Comparison of ENCODE assay signal across 27 cellular contexts in the genomic region with DNA sequence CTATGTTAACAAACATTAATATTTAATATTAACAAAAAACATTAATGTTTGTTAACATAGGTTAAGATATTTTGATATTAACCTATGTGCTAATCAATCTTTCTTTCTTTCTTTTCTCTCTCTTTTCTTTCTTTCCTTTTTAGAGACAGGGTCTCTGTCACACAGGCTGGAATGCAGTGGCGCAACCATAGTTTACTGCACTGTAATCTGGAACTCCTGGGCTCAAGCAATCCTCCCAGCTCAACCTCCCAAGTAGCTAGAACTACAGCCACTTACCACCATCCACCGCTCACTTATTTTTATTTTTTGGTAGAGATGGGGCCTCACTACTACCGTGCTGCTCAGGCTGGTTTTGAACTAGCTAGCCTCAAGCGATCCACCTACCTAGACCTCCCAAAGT. TPM values are rescaled to one million over a fixed set of nuclear protein-coding genes. Genes with fewer than 3 reads are reported as not detected.
DNase-seq lines count a peak whose midpoint lies in the region; ATAC-seq, FAIRE-seq and TF ChIP-seq lines count a peak whose summit lies in the region.
"Had no signal": no experiment of that assay in that cellular context is flagged by ENCODE, and none has a peak within 500 bp of the region (broad histone marks: within the 10 kb centered on the region; RNA-seq: fewer than 3 reads in every experiment).

No MANE protein-coding gene starts in this region.

- no peak for FAIRE-seq in H1 (lab: Jason Lieb, UNC)
- FAIRE-seq: GM12891 had no signal

- no peaks in the 10 kb centered on the region for H3K36me3 Mint-ChIP-seq in WTC11
- H3K36me3 Mint-ChIP-seq in CD4-positive, alpha-beta memory T cell, result peaks cover 13 to 14% of the 10 kb centered on the region in 2 donors

- CTCF ChIA-PET in IMR-90 (lab: Yijun Ruan, JAX) (interaction anchor here (1.1 kb wide), 1 partner anchor 11 kb away, joined by 3 read pairs; no protein-coding TSS in a partner anchor), WTC11 (lab: Charles Lee) (interaction anchor here (0.6 kb wide), 1 partner anchor 342 kb away, joined by 3 read pairs; no protein-coding TSS in a partner anchor), H1 (lab: Charles Lee; ENCODE audit: partially characterized antibody) (interaction anchor here (0.6 to 1.2 kb wide), 5 partner anchors 8 to 235 kb away, joined by 3 to 4 read pairs (median 3); no protein-coding TSS in a partner anchor)
- CTCF ChIA-PET in CD4-positive, alpha-beta memory T cell (lab: Charles Lee; ENCODE audit: partially characterized antibody), result no interaction called here

- POLR2A ChIA-PET in IMR-90 (lab: Charles Lee; ENCODE audit: unreplicated experiment) (no interaction called here), WTC11 (lab: Charles Lee) (no interaction called here), H1 (lab: Charles Lee; ENCODE audit: partially characterized antibody) (interaction anchor here (1.4 kb wide), 1 partner anchor 12 kb away, joined by 9 read pairs; a partner anchor contains a TSS)
- POLR2A ChIA-PET in CD4-positive, alpha-beta memory T cell (lab: Charles Lee; ENCODE audit: partially characterized antibody), result no interaction called here

- no TSS peak for BruUV-seq in IMR-90 (replicated peaks; lab: Mats Ljungman, UMichigan)

- H3K79me2 ChIP-seq in H1 (ENCODE audit: control insufficient read depth in 1 of 2, insufficient read depth in 2 of 2, low read length in 2 of 2) (peaks cover 3 to 88% of the 10 kb centered on the region in 2 experiments; a peak in 3 of 4 replicates), trophoblast cell (ENCODE audit: control insufficient read depth, insufficient read depth, low read length, poor library complexity) (peaks cover 7% of the 10 kb centered on the region)

- TF ChIP-seq CTCF in IMR-90 (conservative IDR thresholded peaks at IDR 0.05; ENCODE audit: low read depth, low read length) (no peak), WTC11 (IDR thresholded peaks at IDR 0.05) (no peak), H1 (IDR thresholded peaks at IDR 0.05; ENCODE audit: control extremely low read depth in 1 of 3, insufficient read depth in 1 of 3, low read depth in 1 of 3, low read length in 3 of 3) (no peak)

- H3K9me3 ChIP-seq in IMR-90 (ENCODE audit: control insufficient read depth, insufficient read depth, low read length) (no peaks in the 10 kb centered on the region), H1 (ENCODE audit: insufficient read depth in 2 of 2, low read depth in 1 of 2, low read length in 1 of 2) (no peaks in the 10 kb centered on the region), trophoblast cell (ENCODE audit: insufficient read depth, low read depth, low read length) (no peaks in the 10 kb centered on the region)
- no peaks in the 10 kb centered on the region for H3K9me3 ChIP-seq in CD4-positive, alpha-beta memory T cell (ENCODE audit: control insufficient read depth in 1 of 2, low read length in 2 of 2)
- H3K9me3 ChIP-seq: BLaER1 treated with 17β-estradiol and CSF1 and Interleukin-3, amounts not matched to agents 10 nM and 100 nM; upper lobe of right lung had no signal

- in situ Hi-C loops in IMR-90 (cut with MboI; ENCODE audit: low sequenced_read_pairs), result no loop called here

- H3K27ac ChIP-seq in IMR-90 (ENCODE audit: insufficient read depth, low read length) (no peak overlapping the region), H1 (ENCODE audit: low read depth, low read length) (no peak overlapping the region), trophoblast cell (ENCODE audit: low read depth, low read length) (no peak overlapping the region)
- no peak overlapping the region for H3K27ac ChIP-seq in CD4-positive, alpha-beta memory T cell (ENCODE audit: low read depth, low read length)
- H3K27ac ChIP-seq: BLaER1 treated with 17β-estradiol and CSF1 and Interleukin-3, amounts not matched to agents 10 nM and 100 nM; upper lobe of right lung had no signal

- peak overlapping the region in 1 of 2 experiments; percentile 12; a peak in 1 of 4 replicates for H4K8ac ChIP-seq in IMR-90 (ENCODE audit: low read depth in 2 of 2, low read length in 2 of 2)
- H4K8ac ChIP-seq in H1 (ENCODE audit: extremely low read depth, insufficient read depth, low read length), result no peak overlapping the region; the same call in 1 of the 2 replicates
- no peak overlapping the region for H4K8ac ChIP-seq in trophoblast cell (ENCODE audit: low read depth, low read length)

- no peak overlapping the region for H3K18ac ChIP-seq in IMR-90 (ENCODE audit: low read depth, low read length)
- no peak overlapping the region for H3K18ac ChIP-seq in H1 (ENCODE audit: extremely low read depth, low read length)
- no peak overlapping the region for H3K18ac ChIP-seq in trophoblast cell (ENCODE audit: low read length)

- no peak overlapping the region for H2AK5ac ChIP-seq in IMR-90 (ENCODE audit: low read depth, low read length)
- no peak overlapping the region for H2AK5ac ChIP-seq in H1 (ENCODE audit: low read depth, low read length)
- H2AK5ac ChIP-seq in trophoblast cell (ENCODE audit: low read length), result no peak overlapping the region

- H3K23ac ChIP-seq in IMR-90 (ENCODE audit: low read depth, low read length) (no peak overlapping the region), H1 (ENCODE audit: insufficient read length) (no peak overlapping the region), trophoblast cell (ENCODE audit: low read length) (no peak overlapping the region)

- no peak overlapping the region for H3K4me3 Mint-ChIP-seq in WTC11
- peak overlapping the region in 3 of 8 donors; percentile 4 to 52 (median 22) for H3K4me3 Mint-ChIP-seq in CD4-positive, alpha-beta memory T cell
- H3K4me3 Mint-ChIP-seq: activated CD4-positive, alpha-beta T cell treated with anti-CD3 and anti-CD28 coated beads, Interleukin-2, amount 10 ng/mL, durations not matched to agents 24 days and 14 days; dendritic cell treated with granulocyte-macrophage colony-stimulating factor and Interleukin-4, amounts not matched to agents 40 ng/mL and 50 ng/mL, for 4 days; endodermal cell; stimulated activated effector memory CD8-positive, alpha-beta T cell treated with anti-CD3 and anti-CD28 coated beads, Interleukin-12 subunit alpha, Interleukin-12 subunit beta, amount 100 ng/mL, for 72 hours had no signal

- dilution Hi-C loops in IMR-90 (cut with HindIII; ENCODE audit: low sequenced_read_pairs, unreplicated experiment), result no loop called here

- no peaks in the 10 kb centered on the region for H3K23me2 ChIP-seq in H1 (ENCODE audit: low read depth, low read length)

- H3K4me1 ChIP-seq in IMR-90 (ENCODE audit: control insufficient read depth, insufficient read depth, low read length) (peaks cover 9% of the 10 kb centered on the region), H1 (replicated peaks in 1 of 4; ENCODE audit: control insufficient read depth in 3 of 4, insufficient read depth in 4 of 4, low read length in 3 of 4) (no peaks in the 10 kb centered on the region; a peak in 1 of 7 replicates), trophoblast cell (ENCODE audit: control insufficient read depth in 1 of 2, insufficient read depth in 2 of 2, low read length in 2 of 2) (peaks cover 7 to 13% of the 10 kb centered on the region in 2 experiments)
- H3K4me1 ChIP-seq in CD4-positive, alpha-beta memory T cell (ENCODE audit: insufficient read depth, low read length), result peaks cover 43% of the 10 kb centered on the region

- H4K20me1 ChIP-seq in IMR-90 (ENCODE audit: insufficient read depth, low read length) (peaks cover 36% of the 10 kb centered on the region), H1 (replicated peaks in 1 of 2; ENCODE audit: control insufficient read depth in 1 of 2, insufficient read depth in 2 of 2, low read length in 2 of 2) (peaks cover 5 to 6% of the 10 kb centered on the region in 2 experiments)

- H3K56ac ChIP-seq in IMR-90 (ENCODE audit: extremely low read depth, insufficient read depth, low read length) (no peak overlapping the region), H1 (replicated peaks; ENCODE audit: insufficient read length, low read depth, low read length) (no peak overlapping the region)

- intact Hi-C loops in IMR-90 (cut with micrococcal nuclease), result no loop called here
- intact Hi-C loops in CD4-positive, alpha-beta memory T cell (cut with micrococcal nuclease), result no loop called here

- H4K5ac ChIP-seq in IMR-90 (ENCODE audit: low read depth, low read length) (no peak overlapping the region), H1 (ENCODE audit: insufficient read length, low read depth, low read length) (no peak overlapping the region)

- H2AFZ ChIP-seq in IMR-90 (replicated peaks; ENCODE audit: low read length, poor library complexity), result no peak overlapping the region
- no peak overlapping the region for H2AFZ ChIP-seq in H1 (ENCODE audit: low read length)
- H2AFZ ChIP-seq in trophoblast cell (ENCODE audit: insufficient read depth, low read length, poor library complexity), result no peak overlapping the region

- H2BK120ac ChIP-seq in IMR-90 (ENCODE audit: low read depth, low read length), result no peak overlapping the region
- no peak overlapping the region for H2BK120ac ChIP-seq in H1 (replicated peaks; ENCODE audit: low read depth, low read length)
- no peak overlapping the region for H2BK120ac ChIP-seq in trophoblast cell (ENCODE audit: insufficient read depth, low read length, poor library complexity)

- no peak for DNase-seq in IMR-90
- DNase-seq in WTC11 (ENCODE audit: low spot score), result no peak
- DNase-seq in H1 (ENCODE audit: low read depth in 1 of 2, low spot score in 2 of 2), result no peak
- peak; percentile 51 to 64 for DNase-seq in trophoblast cell
- no peak for DNase-seq in H4 (ENCODE audit: low spot score)
- DNase-seq in SW 1271 (lab: John Stamatoyannopoulos, UW), result no peak
- no peak for DNase-seq in CD4-positive, alpha-beta memory T cell
- DNase-seq in SK-N-DZ (ENCODE audit: low spot score), result no peak
- DNase-seq: activated CD4-positive, alpha-beta T cell treated with anti-CD3 and anti-CD28 coated beads, Interleukin-2, amount 10 ng/mL, durations not matched to agents 24 days and 14 days; activated effector memory CD4-positive, alpha-beta T cell treated with Interleukin-2 at 50 U/mL for 16 hours; aorta; endodermal cell; glutamatergic neuron; midbrain; naive thymus-derived CD4-positive, alpha-beta T cell; NCI-H1417 treated with DMSO at 0.1 percent for 48 hours; NCI-H2081; NCI-H2227 treated with DMSO at 0.1 percent for 48 hours; NCI-H526; NK-92 treated with Interleukin-12 subunit alpha and Interleukin-12 subunit beta, amount 100 ng/mL, for 24 hours; T1000; upper lobe of right lung had no signal

- H4K12ac ChIP-seq in trophoblast cell (ENCODE audit: low read depth, low read length), result no peak overlapping the region

- no peak overlapping the region for H2BK12ac ChIP-seq in H1 (ENCODE audit: low read depth, low read length)
- H2BK12ac ChIP-seq in trophoblast cell (ENCODE audit: low read length), result no peak overlapping the region

- peaks cover 14 to 31% of the 10 kb centered on the region in 2 experiments for H3K79me1 ChIP-seq in IMR-90 (ENCODE audit: low read depth in 1 of 2, low read length in 2 of 2)
- H3K79me1 ChIP-seq in H1 (ENCODE audit: low read depth, low read length), result no peaks in the 10 kb centered on the region; the same call in none of the 2 replicates
- peaks cover 3% of the 10 kb centered on the region for H3K79me1 ChIP-seq in trophoblast cell (ENCODE audit: low read length)

- H3K9ac ChIP-seq in IMR-90 (ENCODE audit: low read depth, low read length) (no peak overlapping the region), H1 (replicated peaks in 1 of 4; ENCODE audit: extremely low read depth in 1 of 4, low read depth in 3 of 4, low read length in 3 of 4) (no peak overlapping the region), trophoblast cell (ENCODE audit: low read length) (no peak overlapping the region)
- H3K9ac ChIP-seq: BLaER1 treated with 17β-estradiol and CSF1 and Interleukin-3, amounts not matched to agents 10 nM and 100 nM had no signal

- no peak overlapping the region; the same call in 1 of the 2 replicates for H3K14ac ChIP-seq in IMR-90 (replicated peaks; ENCODE audit: low read depth, low read length)
- H3K14ac ChIP-seq in H1 (ENCODE audit: insufficient read length), result no peak overlapping the region
- H3K14ac ChIP-seq in trophoblast cell (ENCODE audit: low read length), result no peak overlapping the region

- peaks cover 26% of the 10 kb centered on the region for H3K4me1 Mint-ChIP-seq in WTC11
- H3K4me1 Mint-ChIP-seq in CD4-positive, alpha-beta memory T cell, result peaks cover 47 to 80% (median 66%) of the 10 kb centered on the region in 4 donors

- ATAC-seq in IMR-90 (ENCODE audit: low read depth) (peak; percentile 53), WTC11 (0 out of 2 replicates have a peak, but pooled peaks have one; percentile 18)
- ATAC-seq: naive thymus-derived CD4-positive, alpha-beta T cell; stimulated activated effector memory CD8-positive, alpha-beta T cell treated with anti-CD3 and anti-CD28 coated beads, Interleukin-12 subunit alpha, Interleukin-12 subunit beta, amount 100 ng/mL, for 72 hours; upper lobe of right lung had no signal

- H3K4me2 ChIP-seq in IMR-90 (ENCODE audit: low read depth, low read length) (no peak overlapping the region), H1 (ENCODE audit: insufficient read depth in 1 of 2, low read depth in 2 of 2, low read length in 2 of 2) (no peak overlapping the region), trophoblast cell (ENCODE audit: low read length) (no peak overlapping the region)

- WGBS in IMR-90 (ENCODE audit: extremely low coverage in 2 of 2, insufficient read length in 1 of 2), 2 experiments, result no CpG with 5 or more reads among the region's 4 CpGs
- WGBS in H1 (ENCODE audit: extremely low coverage in 1 of 2, insufficient coverage in 1 of 2, insufficient read length in 1 of 2, insufficient replicate concordance in 2 of 2, low coverage in 1 of 2, low lambda C conversion rate in 2 of 2, missing lambda C conversion rate in 1 of 2), 2 experiments, result 89% methylated on average over 4 of the region's 4 CpGs; no CpG with 5 or more reads in 1 of the 2 experiments
- no CpG with 5 or more reads among the region's 4 CpGs for WGBS in trophoblast cell (ENCODE audit: extremely low coverage, insufficient coverage, insufficient read length)

- H3K4me3 ChIP-seq in IMR-90 (ENCODE audit: insufficient read depth, low read depth, low read length) (no peak overlapping the region), H1 (ENCODE audit: extremely low read depth in 1 of 4, insufficient read depth in 2 of 4, low read depth in 3 of 4, low read length in 4 of 4) (no peak overlapping the region), trophoblast cell (ENCODE audit: low read depth, low read length) (no peak overlapping the region)
- no peak overlapping the region for H3K4me3 ChIP-seq in CD4-positive, alpha-beta memory T cell (ENCODE audit: low read length in 2 of 2)
- H3K4me3 ChIP-seq: BLaER1 treated with 17β-estradiol and CSF1 and Interleukin-3, amounts not matched to agents 10 nM and 100 nM; upper lobe of right lung had no signal

- no peak overlapping the region for H4K91ac ChIP-seq in IMR-90 (ENCODE audit: insufficient read depth, low read depth, low read length)
- no peak overlapping the region for H4K91ac ChIP-seq in H1 (replicated peaks; ENCODE audit: insufficient read length, low read length)
- peak overlapping the region; percentile 43 for H4K91ac ChIP-seq in trophoblast cell (ENCODE audit: low read depth, low read length)

- H3K27me3 ChIP-seq in IMR-90 (ENCODE audit: control insufficient read depth, insufficient read depth, low read length) (no peaks in the 10 kb centered on the region), H1 (replicated peaks in 1 of 4; ENCODE audit: control insufficient read depth in 3 of 4, extremely low read depth in 1 of 4, insufficient read depth in 3 of 4, low read length in 3 of 4) (no peaks in the 10 kb centered on the region), trophoblast cell (ENCODE audit: insufficient read depth, low read length) (no peaks in the 10 kb centered on the region)
- H3K27me3 ChIP-seq in CD4-positive, alpha-beta memory T cell (ENCODE audit: insufficient read depth, low read length), result no peaks in the 10 kb centered on the region
- H3K27me3 ChIP-seq: BLaER1 treated with 17β-estradiol and CSF1 and Interleukin-3, amounts not matched to agents 10 nM and 100 nM; upper lobe of right lung had no signal

- no peaks in the 10 kb centered on the region for H3K27me3 Mint-ChIP-seq in WTC11 (ENCODE audit: low read depth)
- no peaks in the 10 kb centered on the region for H3K27me3 Mint-ChIP-seq in CD4-positive, alpha-beta memory T cell
- H3K27me3 Mint-ChIP-seq: activated CD4-positive, alpha-beta T cell treated with anti-CD3 and anti-CD28 coated beads, Interleukin-2, amount 10 ng/mL, durations not matched to agents 24 days and 14 days; dendritic cell treated with granulocyte-macrophage colony-stimulating factor and Interleukin-4, amounts not matched to agents 40 ng/mL and 50 ng/mL, for 4 days; naive thymus-derived CD4-positive, alpha-beta T cell had no signal

- H2BK5ac ChIP-seq in IMR-90 (ENCODE audit: low read depth, low read length, poor library complexity, severe bottlenecking) (no peak overlapping the region), H1 (ENCODE audit: low read depth, low read length) (no peak overlapping the region), trophoblast cell (ENCODE audit: low read depth, low read length, poor library complexity) (no peak overlapping the region)

- peak overlapping the region; percentile 75 for H3K27ac Mint-ChIP-seq in WTC11
- peak overlapping the region in 2 of 7 donors; percentile 11 to 51 for H3K27ac Mint-ChIP-seq in CD4-positive, alpha-beta memory T cell
- H3K27ac Mint-ChIP-seq: activated CD4-positive, alpha-beta T cell treated with anti-CD3 and anti-CD28 coated beads, Interleukin-2, amount 10 ng/mL, durations not matched to agents 24 days and 14 days; activated naive CD4-positive, alpha-beta T cell treated with anti-CD3 and anti-CD28 coated beads, Interleukin-2, amount 50 U/mL, for 72 hours; dendritic cell treated with granulocyte-macrophage colony-stimulating factor and Interleukin-4, amounts not matched to agents 40 ng/mL and 50 ng/mL, for 4 days; endodermal cell; naive thymus-derived CD4-positive, alpha-beta T cell; stimulated activated effector memory CD8-positive, alpha-beta T cell treated with anti-CD3 and anti-CD28 coated beads, Interleukin-12 subunit alpha, Interleukin-12 subunit beta, amount 100 ng/mL, for 72 hours had no signal

- H3K4ac ChIP-seq in IMR-90 (ENCODE audit: low read depth, low read length) (no peak overlapping the region), H1 (replicated peaks; ENCODE audit: insufficient read length, low read depth, low read length) (no peak overlapping the region), trophoblast cell (ENCODE audit: low read depth, low read length) (peak overlapping the region; percentile 52)

- TF ChIP-seq POLR2A in IMR-90 (IDR thresholded peaks at IDR 0.05; ENCODE audit: low read depth, low read length), result no peak
- no peak for TF ChIP-seq POLR2A in H1 (IDR thresholded peaks at IDR 0.05; ENCODE audit: control extremely low read depth in 1 of 2, low read depth in 2 of 2, low read length in 2 of 2)

- H2BK15ac ChIP-seq in IMR-90 (ENCODE audit: low read depth, low read length), result no peak overlapping the region
- no peak overlapping the region for H2BK15ac ChIP-seq in H1 (ENCODE audit: low read length)

- H2BK20ac ChIP-seq in IMR-90 (ENCODE audit: low read depth, low read length) (no peak overlapping the region), H1 (ENCODE audit: low read length) (no peak overlapping the region)

- TF ChIP-seq EP300 in H1 (IDR thresholded peaks at IDR 0.05; ENCODE audit: borderline replicate concordance in 1 of 2, low read depth in 2 of 2, low read length in 2 of 2), result no peak

- H3K36me3 ChIP-seq in IMR-90 (ENCODE audit: control insufficient read depth, insufficient read depth, low read length) (no peaks in the 10 kb centered on the region; the same call in 1 of the 2 replicates), H1 (ENCODE audit: control insufficient read depth in 2 of 4, insufficient read depth in 4 of 4, low read length in 3 of 4) (no peaks in the 10 kb centered on the region), trophoblast cell (ENCODE audit: control insufficient read depth in 1 of 2, insufficient read depth in 2 of 2, low read length in 2 of 2) (no peaks in the 10 kb centered on the region)
- H3K36me3 ChIP-seq in CD4-positive, alpha-beta memory T cell (ENCODE audit: insufficient read depth, low read length), result no peaks in the 10 kb centered on the region
- H3K36me3 ChIP-seq: upper lobe of right lung had no signal

- no peaks in the 10 kb centered on the region for H3K9me1 ChIP-seq in IMR-90 (ENCODE audit: insufficient read depth, low read length)

- TF ChIP-seq RAD21 in IMR-90 (IDR thresholded peaks at IDR 0.05; ENCODE audit: low read length) (no peak), H1 (IDR thresholded peaks at IDR 0.05 in 1 of 2, conservative IDR thresholded peaks at IDR 0.05 in 1 of 2; ENCODE audit: low read depth in 2 of 2, low read length in 2 of 2) (no peak)

- no peak overlapping the region for H2AK9ac ChIP-seq in IMR-90 (replicated peaks; ENCODE audit: low read depth, low read length, poor library complexity)

- H3K9me3 Mint-ChIP-seq in WTC11, result peaks cover 4% of the 10 kb centered on the region; the same call in 1 of the 2 replicates
- peaks cover 0 to 8% (median 0%) of the 10 kb centered on the region in 8 donors for H3K9me3 Mint-ChIP-seq in CD4-positive, alpha-beta memory T cell
- H3K9me3 Mint-ChIP-seq: activated CD4-positive, alpha-beta T cell treated with anti-CD3 and anti-CD28 coated beads, Interleukin-2, amount 10 ng/mL, durations not matched to agents 24 days and 14 days; activated naive CD4-positive, alpha-beta T cell treated with anti-CD3 and anti-CD28 coated beads, Interleukin-2, amount 50 U/mL, for 72 hours; dendritic cell treated with granulocyte-macrophage colony-stimulating factor and Interleukin-4, amounts not matched to agents 40 ng/mL and 50 ng/mL, for 4 days; endodermal cell; stimulated activated effector memory CD8-positive, alpha-beta T cell treated with anti-CD3 and anti-CD28 coated beads, Interleukin-12 subunit alpha, Interleukin-12 subunit beta, amount 100 ng/mL, for 72 hours had no signal

RNA-seq across cellular contexts. Expression of a gene that starts 13.2 kb away (rescaled TPM):
- total RNA-seq in IMR-90 (2012; rRNA removed), result 8.2 and 17.2 TPM in 2 replicates
- 7.5 and 9.1 TPM in 2 replicates for polyA plus RNA-seq in IMR-90 (2012; rRNA removed)
- polyA plus RNA-seq in IMR-90 (2012; cell fraction: cytosol; rRNA removed), result 4.5 and 6.9 TPM in 2 replicates
- 18.6 and 18.8 TPM in 2 replicates for polyA plus RNA-seq in IMR-90 (2012; cell fraction: nucleus; rRNA removed; ENCODE audit: low replicate concordance)
- total RNA-seq in WTC11 (2021), result 26.4 to 34.4 TPM (median 29.6 TPM) in 3 replicates
- 32.1 and 32.6 TPM in 2 replicates for total RNA-seq in H1 (2021; fragmentation: NEBNext Ultra II Directional; extraction: Animal tissue kit (Norgen Biotek cat#: 25700))
- polyA plus RNA-seq in H1 (2011; rRNA removed), result 18.3 and 19.9 TPM in 2 replicates
- polyA plus RNA-seq in H1 (2011; cell fraction: cytosol; rRNA removed), result 12.0 TPM
- polyA plus RNA-seq in H1 (2011; cell fraction: nucleus; rRNA removed), result 29.2 TPM
- polyA plus RNA-seq in H1 (2012, experiment 1 of 2), result 15.5 to 19.3 TPM (median 18.7 TPM) in 4 replicates
- polyA plus RNA-seq in H1 (2012, experiment 2 of 2), result 6.3 TPM
- 10.8 TPM for polyA plus RNA-seq in H1 (2013, experiment 1 of 2)
- polyA plus RNA-seq in H1 (2013, experiment 2 of 2), result 10.3 TPM
- polyA minus RNA-seq in H1 (2011; rRNA and poly(A)+ RNA removed), result 20.9 and 24.9 TPM in 2 replicates
- 19.3 TPM for polyA minus RNA-seq in H1 (2011; cell fraction: cytosol; rRNA and poly(A)+ RNA removed)
- 42.0 TPM for polyA minus RNA-seq in H1 (2011; cell fraction: nucleus; rRNA and poly(A)+ RNA removed)
- polyA plus RNA-seq in trophoblast cell (2013), result 15.6 and 16.7 TPM in 2 replicates
- 7.7 and 7.8 TPM in 2 replicates for total RNA-seq in H4 (2014; rRNA removed; shearing (Covaris generic))
- total RNA-seq in CD4-positive, alpha-beta memory T cell, result 10 to 100 TPM; 88.4 to 97.5 TPM
- polyA plus RNA-seq in CD4-positive, alpha-beta memory T cell, result 10 to 100 TPM in 1 of 2 donors, 1 to 10 TPM in 1; 9.7 to 36.7 TPM
- 3.9 and 4.0 TPM in 2 replicates for polyA plus RNA-seq in SK-N-DZ (2014; cell fraction: cytosol; rRNA removed)
- polyA plus RNA-seq in SK-N-DZ (2014; cell fraction: nucleus; rRNA removed), result 6.9 and 20.1 TPM in 2 replicates

RNA-seq across cellular contexts. Expression of a gene that starts 59.1 kb away (rescaled TPM):
- total RNA-seq in IMR-90 (2012; rRNA removed) (213 and 280 TPM in 2 replicates), WTC11 (2021) (132 to 138 TPM (median 133 TPM) in 3 replicates)
- polyA plus RNA-seq in IMR-90 (2012; rRNA removed) (24.2 and 29.8 TPM in 2 replicates), H1 (2011; rRNA removed) (26.2 and 38.2 TPM in 2 replicates)
- 10.3 and 25.1 TPM in 2 replicates for polyA plus RNA-seq in IMR-90 (2012; cell fraction: cytosol; rRNA removed)
- 7.3 and 18.9 TPM in 2 replicates for polyA plus RNA-seq in IMR-90 (2012; cell fraction: nucleus; rRNA removed; ENCODE audit: low replicate concordance)
- total RNA-seq in H1 (2021; fragmentation: NEBNext Ultra II Directional; extraction: Animal tissue kit (Norgen Biotek cat#: 25700)), result 151 and 161 TPM in 2 replicates
- 38.1 TPM for polyA plus RNA-seq in H1 (2011; cell fraction: cytosol; rRNA removed)
- polyA plus RNA-seq in H1 (2011; cell fraction: nucleus; rRNA removed), result 26.6 TPM
- 59.5 to 77.0 TPM (median 64.7 TPM) in 4 replicates for polyA plus RNA-seq in H1 (2012, experiment 1 of 2)
- 19.8 TPM for polyA plus RNA-seq in H1 (2012, experiment 2 of 2)
- 66.1 TPM for polyA plus RNA-seq in H1 (2013, experiment 1 of 2)
- polyA plus RNA-seq in H1 (2013, experiment 2 of 2), result 68.8 TPM
- polyA minus RNA-seq in H1 (2011; rRNA and poly(A)+ RNA removed), result 256 and 265 TPM in 2 replicates
- 130 TPM for polyA minus RNA-seq in H1 (2011; cell fraction: cytosol; rRNA and poly(A)+ RNA removed)
- 53.9 TPM for polyA minus RNA-seq in H1 (2011; cell fraction: nucleus; rRNA and poly(A)+ RNA removed)
- 59.1 and 59.3 TPM in 2 replicates for polyA plus RNA-seq in trophoblast cell (2013)
- 103 and 108 TPM in 2 replicates for total RNA-seq in H4 (2014; rRNA removed; shearing (Covaris generic))
- total RNA-seq in CD4-positive, alpha-beta memory T cell, result 10 to 100 TPM; 61.6 to 64.2 TPM
- polyA plus RNA-seq in CD4-positive, alpha-beta memory T cell, result 10 to 100 TPM; 16.4 to 23.7 TPM
- 32.6 and 33.7 TPM in 2 replicates for polyA plus RNA-seq in SK-N-DZ (2014; cell fraction: cytosol; rRNA removed)
- 8.5 and 11.4 TPM in 2 replicates for polyA plus RNA-seq in SK-N-DZ (2014; cell fraction: nucleus; rRNA removed)

Comparison
In these comparisons a context has a peak if more than half of its experiments do, and no peak if none do; other contexts are left out.
1. DNase-seq: peak in trophoblast cell (2 of 2); none in IMR-90 (single experiment), WTC11 (single experiment), H1 (0 of 2), H4 (single experiment), SW 1271 (0 of 2), CD4-positive, alpha-beta memory T cell (0 of 5) and SK-N-DZ (single experiment).